Comparison of ENCODE assay signal across 18 cellular contexts in the genomic region with DNA sequence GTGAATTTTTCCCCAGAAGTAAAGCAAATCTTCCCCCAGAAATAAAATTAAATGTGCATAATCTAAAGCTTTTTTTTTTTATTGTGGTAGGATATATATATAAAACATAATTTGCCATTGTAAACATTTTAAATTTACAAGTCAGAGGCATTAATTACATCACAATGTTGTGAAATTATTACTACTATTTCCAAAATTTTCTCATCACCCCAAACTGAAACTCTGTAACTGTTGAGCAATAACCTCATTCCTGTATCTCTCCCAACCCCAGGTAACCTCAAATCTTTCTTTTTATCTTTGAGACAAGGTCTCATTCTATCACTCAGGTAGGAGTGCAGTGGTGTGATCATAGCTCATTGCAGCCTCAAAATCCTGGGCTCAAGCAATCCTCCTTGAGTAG. TPM values are rescaled to one million over a fixed set of nuclear protein-coding genes. Genes with fewer than 3 reads are reported as not detected.
DNase-seq lines count a peak whose midpoint lies in the region; ATAC-seq and TF ChIP-seq lines count a peak whose summit lies in the region.
"Had no signal": no experiment of that assay in that cellular context is flagged by ENCODE, and none has a peak within 500 bp of the region (broad histone marks: within the 10 kb centered on the region; RNA-seq: fewer than 3 reads in every experiment).

No MANE protein-coding gene starts in this region.

- H3K14ac ChIP-seq in IMR-90 (replicated peaks; ENCODE audit: low read depth, low read length): no peak overlapping the region

- no peaks in the 10 kb centered on the region for H3K27me3 Mint-ChIP-seq in MCF 10A (ENCODE audit: insufficient read depth, unreplicated experiment)
- H3K27me3 Mint-ChIP-seq in endothelial cell (ENCODE audit: unreplicated experiment): peaks cover 2% of the 10 kb centered on the region
- no peaks in the 10 kb centered on the region for H3K27me3 Mint-ChIP-seq in CD4-positive, alpha-beta memory T cell
- H3K27me3 Mint-ChIP-seq: B cell; CD4-positive, CD25-positive, alpha-beta regulatory T cell had no signal

- in situ Hi-C loops in mammary epithelial cell (cut with MboI; ENCODE audit: low sequenced_read_pairs in 2 of 2): no loop called here
- in situ Hi-C loops in IMR-90 (cut with MboI; ENCODE audit: low sequenced_read_pairs): no loop called here

- TF ChIP-seq CTCF in MCF 10A (IDR thresholded peaks at IDR 0.05; ENCODE audit: unreplicated experiment) (no peak), mammary epithelial cell (conservative IDR thresholded peaks at IDR 0.05 in 1 of 2, IDR thresholded peaks at IDR 0.05 in 1 of 2; ENCODE audit: extremely low read depth in 1 of 2, insufficient read depth in 1 of 2, low read depth in 1 of 2, low read length in 2 of 2) (no peak), IMR-90 (conservative IDR thresholded peaks at IDR 0.05; ENCODE audit: low read depth, low read length) (no peak), endothelial cell (IDR thresholded peaks at IDR 0.05; ENCODE audit: unreplicated experiment) (no peak)

- no peak for TF ChIP-seq POLR2A in IMR-90 (IDR thresholded peaks at IDR 0.05; ENCODE audit: low read depth, low read length)

- peaks cover 22% of the 10 kb centered on the region for H3K9me3 Mint-ChIP-seq in MCF 10A (ENCODE audit: unreplicated experiment)
- H3K9me3 Mint-ChIP-seq in endothelial cell (ENCODE audit: unreplicated experiment): no peaks in the 10 kb centered on the region
- H3K9me3 Mint-ChIP-seq in CD4-positive, alpha-beta memory T cell: peaks cover 2 to 20% (median 13%) of the 10 kb centered on the region in 8 donors
- H3K9me3 Mint-ChIP-seq: GM23338, H9 had no signal

- H3K4me1 Mint-ChIP-seq in MCF 10A (ENCODE audit: insufficient read depth, unreplicated experiment) (peaks cover 13% of the 10 kb centered on the region), endothelial cell (ENCODE audit: unreplicated experiment) (peaks cover 10% of the 10 kb centered on the region)
- H3K4me1 Mint-ChIP-seq in CD4-positive, alpha-beta memory T cell: peaks cover 3 to 20% (median 17%) of the 10 kb centered on the region in 4 donors

- H4K5ac ChIP-seq in IMR-90 (ENCODE audit: low read depth, low read length): no peak overlapping the region

- peaks cover 13 to 26% of the 10 kb centered on the region in 2 experiments; a peak in 3 of 4 replicates for H3K79me1 ChIP-seq in IMR-90 (ENCODE audit: low read depth in 1 of 2, low read length in 2 of 2)

- no peak overlapping the region for H3K4me3 ChIP-seq in mammary epithelial cell (replicated peaks in 1 of 3; ENCODE audit: insufficient read depth in 1 of 3, low read depth in 2 of 3, low read length in 3 of 3)
- no peak overlapping the region for H3K4me3 ChIP-seq in IMR-90 (ENCODE audit: insufficient read depth, low read depth, low read length)
- no peak overlapping the region for H3K4me3 ChIP-seq in CD4-positive, alpha-beta memory T cell (ENCODE audit: low read length in 2 of 2)
- H3K4me3 ChIP-seq: BLaER1, GM12878, GM23338 had no signal

- no TSS peak for BruUV-seq in MCF 10A (replicated peaks; lab: Mats Ljungman, UMichigan)
- BruUV-seq in mammary epithelial cell (replicated peaks; lab: Mats Ljungman, UMichigan): no TSS peak
- BruUV-seq in IMR-90 (replicated peaks; lab: Mats Ljungman, UMichigan): no TSS peak

- no peak overlapping the region for H2BK20ac ChIP-seq in IMR-90 (ENCODE audit: low read depth, low read length)

- H3K27ac ChIP-seq in mammary epithelial cell (ENCODE audit: insufficient read depth, low read depth, low read length): no peak overlapping the region
- no peak overlapping the region for H3K27ac ChIP-seq in IMR-90 (ENCODE audit: insufficient read depth, low read length)
- H3K27ac ChIP-seq in CD4-positive, alpha-beta memory T cell (ENCODE audit: low read depth, low read length): no peak overlapping the region
- H3K27ac ChIP-seq: 22Rv1, BLaER1, C4-2B had no signal

- no peak overlapping the region for H2AFZ ChIP-seq in mammary epithelial cell (ENCODE audit: low read depth, low read length)
- H2AFZ ChIP-seq in IMR-90 (replicated peaks; ENCODE audit: low read length, poor library complexity): no peak overlapping the region
- H2AFZ ChIP-seq: GM23338 had no signal

- no peak overlapping the region for H2BK5ac ChIP-seq in IMR-90 (ENCODE audit: low read depth, low read length, poor library complexity, severe bottlenecking)

- dilution Hi-C loops in mammary epithelial cell (cut with HindIII; ENCODE audit: low sequenced_read_pairs) (no loop called here), IMR-90 (cut with HindIII; ENCODE audit: low sequenced_read_pairs, unreplicated experiment) (no loop called here)

- peaks cover 3% of the 10 kb centered on the region for H3K9me1 ChIP-seq in IMR-90 (ENCODE audit: insufficient read depth, low read length)

- H3K27me3 ChIP-seq in mammary epithelial cell (ENCODE audit: insufficient read depth, low read length) (no peaks in the 10 kb centered on the region), IMR-90 (ENCODE audit: control insufficient read depth, insufficient read depth, low read length) (no peaks in the 10 kb centered on the region)
- no peaks in the 10 kb centered on the region for H3K27me3 ChIP-seq in CD4-positive, alpha-beta memory T cell (ENCODE audit: insufficient read depth, low read length)
- H3K27me3 ChIP-seq: BLaER1 had no signal

- H3K4me3 Mint-ChIP-seq in MCF 10A (ENCODE audit: unreplicated experiment) (no peak overlapping the region), endothelial cell (ENCODE audit: unreplicated experiment) (no peak overlapping the region)
- no peak overlapping the region for H3K4me3 Mint-ChIP-seq in CD4-positive, alpha-beta memory T cell
- H3K4me3 Mint-ChIP-seq: B cell; CD4-positive, CD25-positive, alpha-beta regulatory T cell; GM23338; H9 had no signal

- ATAC-seq in IMR-90 (ENCODE audit: low read depth) (no peak), GM19463 (IDR thresholded peaks at IDR 0.05; ENCODE audit: unreplicated experiment) (no peak)
- ATAC-seq: GM12878, GM23338, HCT116 had no signal

- H2AK9ac ChIP-seq in IMR-90 (replicated peaks; ENCODE audit: low read depth, low read length, poor library complexity): no peak overlapping the region

- CTCF ChIA-PET in MCF 10A (lab: Yijun Ruan, JAX) (interaction anchor here (0.7 to 1.2 kb wide), 2 partner anchors 19 to 185 kb away, joined by 3 to 4 read pairs; no protein-coding TSS in a partner anchor), mammary epithelial cell (lab: Charles Lee; ENCODE audit: low non-redundant PET) (no interaction called here), IMR-90 (lab: Yijun Ruan, JAX) (interaction anchor here (0.5 to 1.2 kb wide), 2 partner anchors 17 to 159 kb away, joined by 3 to 4 read pairs; no protein-coding TSS in a partner anchor)
- CTCF ChIA-PET in CD4-positive, alpha-beta memory T cell (lab: Charles Lee; ENCODE audit: partially characterized antibody): interaction anchor here (0.7 to 0.8 kb wide), 2 partner anchors 9 to 17 kb away, joined by 3 read pairs; no protein-coding TSS in a partner anchor

- intact Hi-C loops in MCF 10A (cut with micrococcal nuclease): no loop called here
- intact Hi-C loops in mammary epithelial cell (cut with micrococcal nuclease): no loop called here
- intact Hi-C loops in IMR-90 (cut with micrococcal nuclease): no loop called here
- intact Hi-C loops in CD4-positive, alpha-beta memory T cell (cut with micrococcal nuclease): no loop called here

- no peaks in the 10 kb centered on the region for H4K20me1 ChIP-seq in mammary epithelial cell (ENCODE audit: insufficient read depth, low read length)
- no peaks in the 10 kb centered on the region for H4K20me1 ChIP-seq in IMR-90 (ENCODE audit: insufficient read depth, low read length)

- no peak overlapping the region for H4K8ac ChIP-seq in IMR-90 (ENCODE audit: low read depth in 2 of 2, low read length in 2 of 2)

- TF ChIP-seq RAD21 in IMR-90 (IDR thresholded peaks at IDR 0.05; ENCODE audit: low read length): no peak

- H3K4me1 ChIP-seq in mammary epithelial cell (ENCODE audit: insufficient read depth, low read length) (no peaks in the 10 kb centered on the region), IMR-90 (ENCODE audit: control insufficient read depth, insufficient read depth, low read length) (peaks cover 2% of the 10 kb centered on the region; the same call in 1 of the 2 replicates)
- no peaks in the 10 kb centered on the region for H3K4me1 ChIP-seq in CD4-positive, alpha-beta memory T cell (ENCODE audit: insufficient read depth, low read length)
- H3K4me1 ChIP-seq: BLaER1, Caco-2 had no signal

- no peak overlapping the region for H3K23ac ChIP-seq in IMR-90 (ENCODE audit: low read depth, low read length)

- no peak overlapping the region for H3K9ac ChIP-seq in mammary epithelial cell (ENCODE audit: insufficient read depth, low read length)
- no peak overlapping the region for H3K9ac ChIP-seq in IMR-90 (ENCODE audit: low read depth, low read length)
- H3K9ac ChIP-seq: BLaER1 had no signal

- peak overlapping the region; percentile 31 for H3K27ac Mint-ChIP-seq in MCF 10A (ENCODE audit: low read depth, unreplicated experiment)
- H3K27ac Mint-ChIP-seq in endothelial cell (ENCODE audit: unreplicated experiment): peak overlapping the region; percentile 1
- H3K27ac Mint-ChIP-seq in CD4-positive, alpha-beta memory T cell: peak overlapping the region in 2 of 7 donors; percentile 32 to 57
- H3K27ac Mint-ChIP-seq: B cell; CD4-positive, CD25-positive, alpha-beta regulatory T cell; GM23338 had no signal

- peaks cover 83% of the 10 kb centered on the region for H3K36me3 Mint-ChIP-seq in MCF 10A (ENCODE audit: insufficient read depth, unreplicated experiment)
- H3K36me3 Mint-ChIP-seq in endothelial cell (ENCODE audit: low read depth, unreplicated experiment): peaks cover 4% of the 10 kb centered on the region
- H3K36me3 Mint-ChIP-seq in CD4-positive, alpha-beta memory T cell: peaks cover 87 to 93% of the 10 kb centered on the region in 2 donors

- H4K91ac ChIP-seq in IMR-90 (ENCODE audit: insufficient read depth, low read depth, low read length): no peak overlapping the region

- H3K36me3 ChIP-seq in mammary epithelial cell (ENCODE audit: insufficient read depth, low read length) (peaks cover 27% of the 10 kb centered on the region), IMR-90 (ENCODE audit: control insufficient read depth, insufficient read depth, low read length) (peaks cover 28% of the 10 kb centered on the region)
- peaks cover 28% of the 10 kb centered on the region for H3K36me3 ChIP-seq in CD4-positive, alpha-beta memory T cell (ENCODE audit: insufficient read depth, low read length)

- no peak overlapping the region for H3K18ac ChIP-seq in IMR-90 (ENCODE audit: low read depth, low read length)

- no peaks in the 10 kb centered on the region for H3K9me3 ChIP-seq in mammary epithelial cell (replicated peaks; ENCODE audit: insufficient read depth, low read length)
- H3K9me3 ChIP-seq in IMR-90 (ENCODE audit: control insufficient read depth, insufficient read depth, low read length): no peaks in the 10 kb centered on the region
- H3K9me3 ChIP-seq in CD4-positive, alpha-beta memory T cell (ENCODE audit: control insufficient read depth in 1 of 2, low read length in 2 of 2): no peaks in the 10 kb centered on the region
- H3K9me3 ChIP-seq: Caco-2 had no signal

- H2BK15ac ChIP-seq in IMR-90 (ENCODE audit: low read depth, low read length): no peak overlapping the region

- no peak overlapping the region for H2AK5ac ChIP-seq in IMR-90 (ENCODE audit: low read depth, low read length)

- H3K79me2 ChIP-seq in mammary epithelial cell (ENCODE audit: insufficient read depth, low read length): peaks cover 27% of the 10 kb centered on the region

- H3K4me2 ChIP-seq in mammary epithelial cell (ENCODE audit: insufficient read depth, low read depth, low read length): no peak overlapping the region
- no peak overlapping the region for H3K4me2 ChIP-seq in IMR-90 (ENCODE audit: low read depth, low read length)
- H3K4me2 ChIP-seq: BLaER1, GM23338 had no signal

- H2BK120ac ChIP-seq in IMR-90 (ENCODE audit: low read depth, low read length): no peak overlapping the region

- H3K4ac ChIP-seq in IMR-90 (ENCODE audit: low read depth, low read length): no peak overlapping the region

- DNase-seq in MCF 10A (ENCODE audit: unreplicated experiment): no peak
- DNase-seq in mammary epithelial cell: no peak
- no peak for DNase-seq in IMR-90
- DNase-seq in endothelial cell (ENCODE audit: low spot score): no peak
- no peak for DNase-seq in CD4-positive, alpha-beta memory T cell
- DNase-seq: Caco-2; CD4-positive, CD25-positive, alpha-beta regulatory T cell; DMS153; DND-41; H9 had no signal

- no peak overlapping the region for H3K56ac ChIP-seq in IMR-90 (ENCODE audit: extremely low read depth, insufficient read depth, low read length)

- POLR2A ChIA-PET in MCF 10A (lab: Yijun Ruan, JAX) (interaction anchor here (0.5 to 4.5 kb wide), 3 partner anchors 9 to 21 kb away, joined by 3 to 17 read pairs (median 3); a partner anchor contains a TSS), IMR-90 (lab: Charles Lee; ENCODE audit: unreplicated experiment) (no interaction called here)
- POLR2A ChIA-PET in CD4-positive, alpha-beta memory T cell (lab: Charles Lee; ENCODE audit: partially characterized antibody): interaction anchor here (1.0 kb wide), 1 partner anchor 11 kb away, joined by 3 read pairs; a partner anchor contains a TSS

RNA-seq across cellular contexts. Expression of a gene that starts 11.2 kb away (rescaled TPM):
- 49.1 and 65.4 TPM in 2 replicates for total RNA-seq in MCF 10A (2022)
- total RNA-seq in mammary epithelial cell: 10 to 100 TPM; 30.3 to 59.4 TPM
- 26.0 TPM for polyA plus RNA-seq in mammary epithelial cell
- 9.3 TPM for polyA minus RNA-seq in mammary epithelial cell
- 28.5 and 48.0 TPM in 2 replicates for total RNA-seq in IMR-90 (2012; rRNA removed)
- polyA plus RNA-seq in IMR-90 (2012; rRNA removed): 23.4 and 24.8 TPM in 2 replicates
- polyA plus RNA-seq in IMR-90 (2012; cell fraction: cytosol; rRNA removed): 16.8 and 33.2 TPM in 2 replicates
- 3.4 and 5.3 TPM in 2 replicates for polyA plus RNA-seq in IMR-90 (2012; cell fraction: nucleus; rRNA removed; ENCODE audit: low replicate concordance)
- 40.1 TPM for total RNA-seq in endothelial cell (ENCODE audit: unreplicated experiment)
- 10 to 100 TPM; 27.6 to 29.4 TPM for total RNA-seq in CD4-positive, alpha-beta memory T cell
- polyA plus RNA-seq in CD4-positive, alpha-beta memory T cell: 10 to 100 TPM; 29.6 to 35.6 TPM

RNA-seq across cellular contexts. Expression of a gene that starts 52.9 kb away (rescaled TPM):
- total RNA-seq in MCF 10A (2022): 38.5 and 41.3 TPM in 2 replicates
- 10 to 100 TPM; 12.5 to 16.7 TPM for total RNA-seq in mammary epithelial cell
- polyA plus RNA-seq in mammary epithelial cell: 6.0 TPM
- 0.67 TPM for polyA minus RNA-seq in mammary epithelial cell
- 10.0 and 13.9 TPM in 2 replicates for total RNA-seq in IMR-90 (2012; rRNA removed)
- polyA plus RNA-seq in IMR-90 (2012; rRNA removed): 6.4 and 6.7 TPM in 2 replicates
- polyA plus RNA-seq in IMR-90 (2012; cell fraction: cytosol; rRNA removed): 4.8 and 5.4 TPM in 2 replicates
- 4.7 and 15.5 TPM in 2 replicates for polyA plus RNA-seq in IMR-90 (2012; cell fraction: nucleus; rRNA removed; ENCODE audit: low replicate concordance)
- 13.0 TPM for total RNA-seq in endothelial cell (ENCODE audit: unreplicated experiment)
- total RNA-seq in CD4-positive, alpha-beta memory T cell: 10 to 100 TPM; 22.9 to 25.9 TPM
- polyA plus RNA-seq in CD4-positive, alpha-beta memory T cell: 10 to 100 TPM; 28.7 to 31.2 TPM
